In the genomic region with DNA sequence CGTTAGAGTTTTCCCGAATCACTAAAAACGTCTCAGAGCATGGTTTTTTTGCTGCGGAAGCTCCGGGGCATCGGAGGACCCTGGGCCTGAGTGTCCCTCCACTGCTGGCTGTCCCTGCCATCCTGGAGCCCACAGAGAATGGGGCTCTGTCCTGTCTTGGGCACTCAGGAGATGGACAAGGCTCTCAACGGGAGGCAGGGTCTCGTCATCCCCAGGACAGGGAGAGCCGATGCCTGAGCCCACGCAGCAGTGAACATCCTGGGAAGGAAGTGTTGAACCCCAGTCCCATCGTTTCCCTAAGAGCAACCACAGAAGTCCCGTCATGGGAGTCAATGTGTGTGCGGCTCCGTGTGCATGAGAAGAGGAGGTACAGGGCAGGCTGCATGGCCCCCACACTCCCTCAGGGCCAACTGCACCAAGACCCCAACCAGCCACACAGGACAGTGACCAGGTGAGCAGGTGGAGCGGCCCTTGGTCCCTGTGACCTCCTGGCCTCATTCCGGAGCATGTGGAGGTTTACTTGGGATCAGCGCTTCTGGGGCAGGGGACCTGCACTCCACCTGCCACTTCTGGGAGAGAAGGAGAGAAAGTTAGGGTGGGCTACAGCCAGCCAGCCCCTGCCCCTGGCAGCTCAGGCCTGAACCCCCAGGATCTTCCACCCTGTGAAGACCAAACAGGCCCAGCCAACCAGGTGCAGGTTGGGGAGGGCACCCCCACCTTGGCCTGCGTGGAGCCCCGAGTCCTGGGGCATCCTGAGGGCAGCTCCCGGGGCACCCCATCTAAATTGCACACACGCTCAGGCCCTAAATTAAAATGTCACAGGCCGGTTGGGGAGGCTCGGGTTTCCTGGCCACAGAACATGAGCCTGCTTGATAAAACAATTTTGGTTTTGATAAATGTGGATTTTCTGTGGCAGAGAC, we compare ENCODE assay signal across 20 cellular contexts. TPM values are rescaled to one million over a fixed set of nuclear protein-coding genes. Genes with fewer than 3 reads are reported as not detected.
A peak's percentile ranks its signal among the peaks of the same experiment; 100 is the strongest.
DNase-seq lines count a peak whose midpoint lies in the region; ATAC-seq and TF ChIP-seq lines count a peak whose summit lies in the region.
"Had no signal": no experiment of that assay in that cellular context is flagged by ENCODE, and none has a peak within 500 bp of the region (broad histone marks: within the 10 kb centered on the region; RNA-seq: fewer than 3 reads in every experiment).

No MANE protein-coding gene starts in this region.

- H3K4me3 Mint-ChIP-seq in CD4-positive, alpha-beta T cell: no peak overlapping the region
- H3K4me3 Mint-ChIP-seq: B cell, neural progenitor cell had no signal

- H3K27ac Mint-ChIP-seq in CD4-positive, alpha-beta T cell: peak overlapping the region; percentile 18
- H3K27ac Mint-ChIP-seq: B cell, neural progenitor cell had no signal

- H3K4me3 ChIP-seq in SJCRH30 (no peak overlapping the region), mucosa of descending colon (no peak overlapping the region), skeletal muscle tissue (ENCODE audit: low read length in 3 of 3) (no peak overlapping the region)
- H3K4me3 ChIP-seq: esophagus muscularis mucosa, neural progenitor cell had no signal

- H3K27me3 ChIP-seq in CD4-positive, alpha-beta T cell (ENCODE audit: control insufficient read depth, insufficient read depth, low read length): no peaks in the 10 kb centered on the region
- H3K27me3 ChIP-seq in SJCRH30 (no peaks in the 10 kb centered on the region), skeletal muscle tissue (ENCODE audit: control insufficient read depth in 3 of 3, insufficient read depth in 3 of 3, low read length in 3 of 3) (no peaks in the 10 kb centered on the region)

- H3K9ac ChIP-seq in skeletal muscle tissue (ENCODE audit: low read depth in 1 of 3, low read length in 3 of 3): peak overlapping the region in 2 of 3 donors; percentile 19 to 95
- H3K9ac ChIP-seq: neural progenitor cell had no signal

- POLR2A ChIA-PET in CD4-positive, alpha-beta T cell (lab: Charles Lee): no interaction called here

- H3K4me1 ChIP-seq in SJCRH30: peaks cover 50% of the 10 kb centered on the region
- H3K4me1 ChIP-seq in mucosa of descending colon (ENCODE audit: low read depth): peaks cover 7% of the 10 kb centered on the region
- peaks cover 66 to 86% (median 70%) of the 10 kb centered on the region in 3 donors for H3K4me1 ChIP-seq in skeletal muscle tissue (ENCODE audit: control insufficient read depth in 3 of 3, insufficient read depth in 3 of 3, low read length in 3 of 3)

- intact Hi-C loops in CD4-positive, alpha-beta T cell (cut with DNase I, micrococcal nuclease): loop anchor here in 1 of 2 experiments (10.0 kb wide), 1 partner anchor 50 kb away; no protein-coding TSS in a partner anchor
- intact Hi-C loops in mucosa of descending colon (cut with DNase I, micrococcal nuclease): no loop called here

- DNase-seq in CD4-positive, alpha-beta T cell: peak in 1 of 10 experiments; percentile 19
- DNase-seq in SJCRH30: peak; percentile 38 to 69
- DNase-seq in mucosa of descending colon: peak in 2 of 3 donors; percentile 16 to 45
- no peak for DNase-seq in superior temporal gyrus (ENCODE audit: extremely low spot score)
- no peak for DNase-seq in NCI-H187 treated with DMSO at 0.1 percent for 48 hours (lab: John Stamatoyannopoulos, UW)
- DNase-seq: activated CD4-positive, alpha-beta T cell treated with anti-CD3 and anti-CD28 coated beads, Interleukin-2, amount 50 U/mL, for 48 hours; central memory CD4-positive, alpha-beta T cell; DMS 273 treated with DMSO at 0.1 percent for 48 hours; HCEC 1CT; KBM-7; mammary epithelial cell; MV-4-11; NCI-H2081; stimulated activated CD4-positive, alpha-beta T cell treated with anti-CD3 and anti-CD28 coated beads, Interleukin-2, amount 100 ng/mL, for 24 hours had no signal

- no peak for TF ChIP-seq CTCF in CD4-positive, alpha-beta T cell (IDR thresholded peaks at IDR 0.05)
- no peak for TF ChIP-seq CTCF in mucosa of descending colon (IDR thresholded peaks at IDR 0.05)

- ATAC-seq in CD4-positive, alpha-beta T cell (ENCODE audit: poor library complexity): no peak
- ATAC-seq in mucosa of descending colon: no peak
- ATAC-seq in HG03354 (IDR thresholded peaks at IDR 0.05; ENCODE audit: poor library complexity, severe bottlenecking, unreplicated experiment): no peak

- 0 out of 2 replicates have a peak, but pooled peaks cover 2% of the 10 kb centered on the region for H3K36me3 ChIP-seq in SJCRH30
- H3K36me3 ChIP-seq in mucosa of descending colon (ENCODE audit: low read depth): no peaks in the 10 kb centered on the region
- H3K36me3 ChIP-seq in skeletal muscle tissue (ENCODE audit: control insufficient read depth in 3 of 3, insufficient read depth in 3 of 3, low read length in 3 of 3): peaks cover 0 to 6% (median 4%) of the 10 kb centered on the region in 3 donors
- H3K36me3 ChIP-seq: esophagus muscularis mucosa, neural progenitor cell had no signal

- no peaks in the 10 kb centered on the region for H3K9me3 Mint-ChIP-seq in CD4-positive, alpha-beta T cell

- peaks cover 4% of the 10 kb centered on the region for H3K36me3 Mint-ChIP-seq in CD4-positive, alpha-beta T cell (ENCODE audit: low read depth)

- no peak overlapping the region for H3K27ac ChIP-seq in CD4-positive, alpha-beta T cell (ENCODE audit: low read depth, low read length)
- peak overlapping the region; percentile 38 for H3K27ac ChIP-seq in SJCRH30
- H3K27ac ChIP-seq in skeletal muscle tissue (ENCODE audit: low read depth, low read length): no peak overlapping the region
- H3K27ac ChIP-seq: esophagus muscularis mucosa, neural progenitor cell, RWPE1 had no signal

- H3K4me1 Mint-ChIP-seq in CD4-positive, alpha-beta T cell (ENCODE audit: low read depth): peaks cover 12% of the 10 kb centered on the region

- CTCF ChIA-PET in CD4-positive, alpha-beta T cell (lab: Charles Lee): no interaction called here

- H3K9me3 ChIP-seq in CD4-positive, alpha-beta T cell (ENCODE audit: control insufficient read depth, low read length): no peaks in the 10 kb centered on the region
- H3K9me3 ChIP-seq in SJCRH30 (replicated peaks): no peaks in the 10 kb centered on the region
- no peaks in the 10 kb centered on the region for H3K9me3 ChIP-seq in mucosa of descending colon
- no peaks in the 10 kb centered on the region for H3K9me3 ChIP-seq in skeletal muscle tissue (ENCODE audit: control insufficient read depth in 3 of 3, low read length in 3 of 3)
- H3K9me3 ChIP-seq: esophagus muscularis mucosa had no signal

- H3K27me3 Mint-ChIP-seq in CD4-positive, alpha-beta T cell: peaks cover 24% of the 10 kb centered on the region

RNA-seq across cellular contexts. Expression of gene SNED1, which starts 3.1 kb away (rescaled TPM):
- total RNA-seq in CD4-positive, alpha-beta T cell: 10 to 100 TPM; 42.0 to 42.7 TPM
- 22.3 and 28.4 TPM in 2 replicates for total RNA-seq in SJCRH30 (2014; rRNA removed; shearing (Covaris generic))
- total RNA-seq in mucosa of descending colon (10 to 100 TPM in 2 of 3 donors, 1 to 10 TPM in 1; 7.0 to 16.3 (median 14.1) TPM), skeletal muscle tissue (4.7 TPM)

Comparison
In these comparisons a context has a peak if more than half of its experiments do, and no peak if none do; other contexts are left out.
1. DNase-seq: peak in SJCRH30 (2 of 2) and mucosa of descending colon (2 of 3); none in superior temporal gyrus (single experiment) and NCI-H187 treated with DMSO at 0.1 percent for 48 hours (single experiment).